ENCODE assay signal across 20 cellular contexts in genomic region chr11:2838091-2838490, GRCh38. TPM values are rescaled to one million over a fixed set of nuclear protein-coding genes. Genes with fewer than 3 reads are reported as not detected.
DNase-seq lines count a peak whose midpoint lies in the region; ATAC-seq, FAIRE-seq and TF ChIP-seq lines count a peak whose summit lies in the region.
"Had no signal": no experiment of that assay in that cellular context is flagged by ENCODE, and none has a peak within 500 bp of the region (broad histone marks: within the 10 kb centered on the region; RNA-seq: fewer than 3 reads in every experiment).

No MANE protein-coding gene starts in this region.

- no peaks in the 10 kb centered on the region for H3K36me3 Mint-ChIP-seq in T-helper 1 cell treated with Interleukin-12 subunit alpha and Interleukin-12 subunit beta and Interleukin-4 antibody, amounts not matched to agents 30 μg/mL and 1 μg/mL, for 36 hours (ENCODE audit: low read depth)
- no peaks in the 10 kb centered on the region for H3K36me3 Mint-ChIP-seq in glutamatergic neuron (ENCODE audit: unreplicated experiment)
- H3K36me3 Mint-ChIP-seq: CD8-positive, alpha-beta memory T cell had no signal

- H3K9me3 ChIP-seq in pancreas (no peaks in the 10 kb centered on the region), breast epithelium (no peaks in the 10 kb centered on the region)
- H3K9me3 ChIP-seq: BE2C had no signal

- H3K9me3 Mint-ChIP-seq in T-helper 1 cell treated with Interleukin-12 subunit alpha and Interleukin-12 subunit beta and Interleukin-4 antibody, amounts not matched to agents 30 μg/mL and 1 μg/mL, for 36 hours = no peaks in the 10 kb centered on the region
- peaks cover 12% of the 10 kb centered on the region for H3K9me3 Mint-ChIP-seq in glutamatergic neuron (ENCODE audit: unreplicated experiment)
- H3K9me3 Mint-ChIP-seq: CD8-positive, alpha-beta memory T cell had no signal

- H3K27ac ChIP-seq in pancreas = no peak overlapping the region
- no peak overlapping the region for H3K27ac ChIP-seq in breast epithelium
- H3K27ac ChIP-seq: KMS-11 had no signal

- no peaks in the 10 kb centered on the region for H3K27me3 ChIP-seq in pancreas
- H3K27me3 ChIP-seq in breast epithelium = no peaks in the 10 kb centered on the region
- H3K27me3 ChIP-seq: BE2C had no signal

- TF ChIP-seq CTCF in glutamatergic neuron (IDR thresholded peaks at IDR 0.05; ENCODE audit: partially characterized antibody, unreplicated experiment) (no peak), pancreas (IDR thresholded peaks at IDR 0.05) (no peak), breast epithelium (IDR thresholded peaks at IDR 0.05) (no peak)

- WGBS in pancreas, 2 donors = 52 to 57% methylated on average over 11 of the region's 11 CpGs

- no peaks in the 10 kb centered on the region for H3K27me3 Mint-ChIP-seq in T-helper 1 cell treated with Interleukin-12 subunit alpha and Interleukin-12 subunit beta and Interleukin-4 antibody, amounts not matched to agents 30 μg/mL and 1 μg/mL, for 36 hours (ENCODE audit: low read depth)
- peaks cover 18% of the 10 kb centered on the region for H3K27me3 Mint-ChIP-seq in glutamatergic neuron (ENCODE audit: unreplicated experiment)
- H3K27me3 Mint-ChIP-seq: CD8-positive, alpha-beta memory T cell had no signal

- H3K27ac Mint-ChIP-seq in T-helper 1 cell treated with Interleukin-12 subunit alpha and Interleukin-12 subunit beta and Interleukin-4 antibody, amounts not matched to agents 30 μg/mL and 1 μg/mL, for 36 hours = no peak overlapping the region
- H3K27ac Mint-ChIP-seq in glutamatergic neuron (ENCODE audit: unreplicated experiment) = peak overlapping the region; percentile 70

- peak overlapping the region; percentile 12 for H3K4me3 Mint-ChIP-seq in T-helper 1 cell treated with Interleukin-12 subunit alpha and Interleukin-12 subunit beta and Interleukin-4 antibody, amounts not matched to agents 30 μg/mL and 1 μg/mL, for 36 hours
- no peak overlapping the region for H3K4me3 Mint-ChIP-seq in glutamatergic neuron (ENCODE audit: unreplicated experiment)
- H3K4me3 Mint-ChIP-seq: CD8-positive, alpha-beta memory T cell had no signal

- H3K4me1 Mint-ChIP-seq in T-helper 1 cell treated with Interleukin-12 subunit alpha and Interleukin-12 subunit beta and Interleukin-4 antibody, amounts not matched to agents 30 μg/mL and 1 μg/mL, for 36 hours (ENCODE audit: low read depth) = no peaks in the 10 kb centered on the region
- peaks cover 27% of the 10 kb centered on the region for H3K4me1 Mint-ChIP-seq in glutamatergic neuron (ENCODE audit: low read depth, unreplicated experiment)
- H3K4me1 Mint-ChIP-seq: CD8-positive, alpha-beta memory T cell had no signal

- DNase-seq in T-helper 1 cell (no peak), HTR-8/SVneo (ENCODE audit: insufficient read length, low spot score) (no peak), glutamatergic neuron (no peak), pancreas (peak in 3 of 6 donors; percentile 23 to 67 (median 52)), Kasumi-1 (lab: John Stamatoyannopoulos, UW) (no peak), breast epithelium (ENCODE audit: low spot score in 2 of 2) (no peak)
- DNase-seq: 8988T; BE2C; CD8-positive, alpha-beta memory T cell; DND-41; NCI-H1048; NCI-H1436 treated with DMSO at 0.1 percent for 48 hours; NCI-H2081 treated with DMSO at 0.1 percent for 48 hours; NCI-H524; SHP77 treated with DMSO at 0.1 percent for 48 hours had no signal

- H3K36me3 ChIP-seq in pancreas (no peaks in the 10 kb centered on the region), breast epithelium (no peaks in the 10 kb centered on the region)
- H3K36me3 ChIP-seq: BE2C had no signal

- no peak for TF ChIP-seq POLR2A in breast epithelium (IDR thresholded peaks at IDR 0.05)

- H3K4me3 ChIP-seq in pancreas (no peak overlapping the region), breast epithelium (no peak overlapping the region)

- H3K4me1 ChIP-seq in pancreas (no peaks in the 10 kb centered on the region), breast epithelium (peaks cover 0 to 7% of the 10 kb centered on the region in 2 donors)
- H3K4me1 ChIP-seq: BE2C had no signal

- ATAC-seq in pancreas (peak in 3 of 4 donors; percentile 6 to 47 (median 28)), HG02610 (IDR thresholded peaks at IDR 0.05; ENCODE audit: unreplicated experiment) (no peak)

- FAIRE-seq in HTR-8/SVneo (lab: Jason Lieb, UNC) (peak; percentile 4), pancreas (lab: Jason Lieb, UNC) (no peak)
- FAIRE-seq: G401.6, RCC 7860 had no signal

- intact Hi-C loops in pancreas (cut with DNase I) = no loop called here
- intact Hi-C loops in breast epithelium (cut with DNase I; ENCODE audit: low total_unique reads) = loop anchor here (10.0 kb wide), 1 partner anchor 113 kb away; no protein-coding TSS in a partner anchor

RNA-seq across cellular contexts. Expression of gene CDKN1C, which starts 47.5 kb away (rescaled TPM):
- total RNA-seq in glutamatergic neuron (ENCODE audit: unreplicated experiment) (391 TPM), pancreas (10 to 100 TPM in 5 of 6 donors, 1 to 10 TPM in 1; 9.2 to 23.1 (median 19.2) TPM), breast epithelium (100 to 1,000 TPM in 1 of 3 donors, 10 to 100 TPM in 2; 48.2 to 136 (median 88.8) TPM)
- 10 to 100 TPM; 36.1 to 71.4 TPM for polyA plus RNA-seq in pancreas
